In genomic region chr3:84877092-84877491, GRCh38 we compare ENCODE assay signal across 27 cellular contexts.
DNase-seq lines count a peak whose midpoint lies in the region; FAIRE-seq and TF ChIP-seq lines count a peak whose summit lies in the region.
"Had no signal": no experiment of that assay in that cellular context is flagged by ENCODE, and none has a peak within 500 bp of the region (broad histone marks: within the 10 kb centered on the region; RNA-seq: fewer than 3 reads in every experiment).

No MANE protein-coding gene starts in this region.

- DNase-seq in islet precursor cell (peak; percentile 56), progenitor cell of endocrine pancreas (ENCODE audit: low spot score, unreplicated experiment) (no peak), NCI-H524 (lab: John Stamatoyannopoulos, UW) (no peak), NCI-H446 treated with DMSO at 0.1 percent for 48 hours (lab: John Stamatoyannopoulos, UW) (no peak), RWPE1 (ENCODE audit: low spot score) (no peak), small intestine (no peak)
- DNase-seq: 8988T; ACHN; BE2C; C1 segment of cervical spinal cord; CD4-positive, alpha-beta memory T cell; CD4-positive, CD25-positive, alpha-beta regulatory T cell; CD8-positive, alpha-beta memory T cell; COR-L47; DMS 273 treated with DMSO at 0.1 percent for 48 hours; DMS153; DMS53; DMS79; DND-41; EL; GDM1 had no signal

- peak overlapping the region in 8 of 11 experiments; percentile 20 to 62 (median 44); a peak in 11 of 22 replicates for H3K4me2 ChIP-seq in BLaER1 treated with 17β-estradiol and CSF1 and Interleukin-3, amounts not matched to agents 10 nM and 100 nM

- POLR2A ChIA-PET in RWPE1 (lab: Yijun Ruan, JAX; ENCODE audit: low non-redundant PET) = no interaction called here

- peak overlapping the region; percentile 2 for H3K27ac Mint-ChIP-seq in progenitor cell of endocrine pancreas
- H3K27ac Mint-ChIP-seq: CD14-positive monocyte; CD4-positive, alpha-beta memory T cell; CD8-positive, alpha-beta memory T cell had no signal

- H3K36me3 ChIP-seq in BLaER1 treated with 17β-estradiol and CSF1 and Interleukin-3, amounts not matched to agents 10 nM and 100 nM = no peaks in the 10 kb centered on the region
- no peaks in the 10 kb centered on the region for H3K36me3 ChIP-seq in small intestine (ENCODE audit: control insufficient read depth in 2 of 2, insufficient read depth in 2 of 2, low read length in 2 of 2)
- H3K36me3 ChIP-seq: BE2C had no signal

- WGBS in small intestine, 3 donors = 97 to 98% (median 97%) methylated on average over 3 of the region's 3 CpGs

- no peaks in the 10 kb centered on the region for H3K27me3 ChIP-seq in BLaER1 treated with 17β-estradiol and CSF1 and Interleukin-3, amounts not matched to agents 10 nM and 100 nM
- H3K27me3 ChIP-seq in small intestine (ENCODE audit: control insufficient read depth in 2 of 2, insufficient read depth in 2 of 2, low read length in 2 of 2) = no peaks in the 10 kb centered on the region
- H3K27me3 ChIP-seq: BE2C had no signal

- H3K9me3 Mint-ChIP-seq in progenitor cell of endocrine pancreas (ENCODE audit: low read depth) = no peaks in the 10 kb centered on the region

- no peak overlapping the region for H3K4me3 Mint-ChIP-seq in progenitor cell of endocrine pancreas (ENCODE audit: low read depth)
- H3K4me3 Mint-ChIP-seq: CD14-positive monocyte; CD4-positive, alpha-beta memory T cell; CD4-positive, CD25-positive, alpha-beta regulatory T cell; CD8-positive, alpha-beta memory T cell had no signal

- TF ChIP-seq CTCF in progenitor cell of endocrine pancreas (IDR thresholded peaks at IDR 0.05; ENCODE audit: unreplicated experiment) (no peak), RWPE1 (conservative IDR thresholded peaks at IDR 0.05; ENCODE audit: low read depth) (no peak)

- H3K4me3 ChIP-seq in BLaER1 treated with 17β-estradiol and CSF1 and Interleukin-3, amounts not matched to agents 10 nM and 100 nM = no peak overlapping the region
- no peak overlapping the region for H3K4me3 ChIP-seq in small intestine (ENCODE audit: low read depth in 1 of 2, low read length in 2 of 2)
- H3K4me3 ChIP-seq: GM12878 had no signal

- CTCF ChIA-PET in RWPE1 (lab: Yijun Ruan, JAX) = no interaction called here

- H3K9me3 ChIP-seq in BLaER1 treated with 17β-estradiol and CSF1 and Interleukin-3, amounts not matched to agents 10 nM and 100 nM (replicated peaks in 1 of 11) = peaks cover 0 to 11% (median 0%) of the 10 kb centered on the region in 11 experiments; a peak in 4 of 22 replicates
- no peaks in the 10 kb centered on the region for H3K9me3 ChIP-seq in small intestine (ENCODE audit: control insufficient read depth, low read depth)
- H3K9me3 ChIP-seq: BE2C had no signal

- no peak for FAIRE-seq in small intestine (lab: Jason Lieb, UNC)
- FAIRE-seq: A204.1, GM12878, GM12892, GM18507 had no signal

- H3K4me1 Mint-ChIP-seq in progenitor cell of endocrine pancreas (ENCODE audit: low read depth) = peaks cover 10% of the 10 kb centered on the region
- H3K4me1 Mint-ChIP-seq: CD14-positive monocyte; CD4-positive, alpha-beta memory T cell; CD4-positive, CD25-positive, alpha-beta regulatory T cell; CD8-positive, alpha-beta memory T cell had no signal

- H3K27me3 Mint-ChIP-seq in progenitor cell of endocrine pancreas = peaks cover 16% of the 10 kb centered on the region
- H3K27me3 Mint-ChIP-seq: CD4-positive, alpha-beta memory T cell; CD4-positive, CD25-positive, alpha-beta regulatory T cell; CD8-positive, alpha-beta memory T cell had no signal

- H4K20me1 ChIP-seq in BLaER1 treated with 17β-estradiol and CSF1 and Interleukin-3, amounts not matched to agents 10 nM and 100 nM = no peaks in the 10 kb centered on the region

- H3K27ac ChIP-seq in BLaER1 treated with 17β-estradiol and CSF1 and Interleukin-3, amounts not matched to agents 10 nM and 100 nM = no peak overlapping the region
- H3K27ac ChIP-seq in RWPE1 (no peak overlapping the region), small intestine (ENCODE audit: low read depth in 1 of 2, low read length in 1 of 2) (no peak overlapping the region)

- no peaks in the 10 kb centered on the region for H3K36me3 Mint-ChIP-seq in progenitor cell of endocrine pancreas (ENCODE audit: insufficient read depth)
- H3K36me3 Mint-ChIP-seq: CD14-positive monocyte; CD4-positive, alpha-beta memory T cell; CD4-positive, CD25-positive, alpha-beta regulatory T cell had no signal

- peaks cover 0 to 24% (median 8%) of the 10 kb centered on the region in 10 experiments; a peak in 13 of 20 replicates for H3K4me1 ChIP-seq in BLaER1 treated with 17β-estradiol and CSF1 and Interleukin-3, amounts not matched to agents 10 nM and 100 nM
- no peaks in the 10 kb centered on the region for H3K4me1 ChIP-seq in small intestine (ENCODE audit: control insufficient read depth in 2 of 2, insufficient read depth in 1 of 2, low read depth in 1 of 2, low read length in 1 of 2)
- H3K4me1 ChIP-seq: BE2C had no signal

- no peak overlapping the region for H3K9ac ChIP-seq in BLaER1 treated with 17β-estradiol and CSF1 and Interleukin-3, amounts not matched to agents 10 nM and 100 nM
